1 cellular context compared by ENCODE assay signal in genomic region chr16:87382023-87382785, GRCh38.
TF ChIP-seq lines count a peak whose summit lies in the region.

No MANE protein-coding gene starts in this region.

TF ChIP-seq in HepG2, 621 proteins besides CTCF, POLR2A, EP300 and RAD21 (continued from another document and continues in another):
- TF ChIP-seq, protein P1, sequence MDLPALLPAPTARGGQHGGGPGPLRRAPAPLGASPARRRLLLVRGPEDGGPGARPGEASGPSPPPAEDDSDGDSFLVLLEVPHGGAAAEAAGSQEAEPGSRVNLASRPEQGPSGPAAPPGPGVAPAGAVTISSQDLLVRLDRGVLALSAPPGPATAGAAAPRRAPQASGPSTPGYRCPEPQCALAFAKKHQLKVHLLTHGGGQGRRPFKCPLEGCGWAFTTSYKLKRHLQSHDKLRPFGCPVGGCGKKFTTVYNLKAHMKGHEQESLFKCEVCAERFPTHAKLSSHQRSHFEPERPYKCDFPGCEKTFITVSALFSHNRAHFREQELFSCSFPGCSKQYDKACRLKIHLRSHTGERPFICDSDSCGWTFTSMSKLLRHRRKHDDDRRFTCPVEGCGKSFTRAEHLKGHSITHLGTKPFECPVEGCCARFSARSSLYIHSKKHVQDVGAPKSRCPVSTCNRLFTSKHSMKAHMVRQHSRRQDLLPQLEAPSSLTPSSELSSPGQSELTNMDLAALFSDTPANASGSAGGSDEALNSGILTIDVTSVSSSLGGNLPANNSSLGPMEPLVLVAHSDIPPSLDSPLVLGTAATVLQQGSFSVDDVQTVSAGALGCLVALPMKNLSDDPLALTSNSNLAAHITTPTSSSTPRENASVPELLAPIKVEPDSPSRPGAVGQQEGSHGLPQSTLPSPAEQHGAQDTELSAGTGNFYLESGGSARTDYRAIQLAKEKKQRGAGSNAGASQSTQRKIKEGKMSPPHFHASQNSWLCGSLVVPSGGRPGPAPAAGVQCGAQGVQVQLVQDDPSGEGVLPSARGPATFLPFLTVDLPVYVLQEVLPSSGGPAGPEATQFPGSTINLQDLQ (CRISPR knock-in tag; IDR thresholded peaks at IDR 0.05): no peak
- peak; percentile 70 for TF ChIP-seq ZNF781 (CRISPR knock-in tag; IDR thresholded peaks at IDR 0.05; ENCODE audit: borderline replicate concordance, not compliant biosample characterization)
- no peak; the same call in 1 of the 2 replicates for TF ChIP-seq ZNF816 (CRISPR knock-in tag; IDR thresholded peaks at IDR 0.05; ENCODE audit: borderline replicate concordance)
- no peak for TF ChIP-seq NPAS2 (CRISPR knock-in tag; IDR thresholded peaks at IDR 0.05; ENCODE audit: borderline replicate concordance)
- peak; percentile 69 for TF ChIP-seq IRF2 (CRISPR knock-in tag; IDR thresholded peaks at IDR 0.05)
- no peak for TF ChIP-seq ZSCAN30 (CRISPR knock-in tag; IDR thresholded peaks at IDR 0.05)
- TF ChIP-seq, protein P2, sequence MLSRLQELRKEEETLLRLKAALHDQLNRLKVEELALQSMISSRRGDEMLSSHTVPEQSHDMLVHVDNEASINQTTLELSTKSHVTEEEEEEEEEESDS (CRISPR knock-in tag; IDR thresholded peaks at IDR 0.05; ENCODE audit: borderline replicate concordance): 0 out of 2 replicates have a peak, but pooled peaks have one; percentile 79
- TF ChIP-seq ZNF337 (CRISPR knock-in tag; IDR thresholded peaks at IDR 0.05; ENCODE audit: borderline replicate concordance, low read depth): 0 out of 2 replicates have a peak, but pooled peaks have one; percentile 39
- peak; percentile 33; the same call in 1 of the 2 replicates for TF ChIP-seq HNRNPUL1 (IDR thresholded peaks at IDR 0.05; ENCODE audit: low read depth, low read length)
- no peak for TF ChIP-seq E2F5 (CRISPR knock-in tag; conservative IDR thresholded peaks at IDR 0.05)
- no peak; the same call in 1 of the 2 replicates for TF ChIP-seq NR0B2 (CRISPR knock-in tag; IDR thresholded peaks at IDR 0.05)
- no peak for TF ChIP-seq SCMH1 (CRISPR knock-in tag; IDR thresholded peaks at IDR 0.05; ENCODE audit: borderline replicate concordance)
- no peak for TF ChIP-seq NR3C1 (CRISPR knock-in tag; IDR thresholded peaks at IDR 0.05)
- no peak for TF ChIP-seq ZC3H4 (CRISPR knock-in tag; IDR thresholded peaks at IDR 0.05; ENCODE audit: borderline replicate concordance)
- no peak for TF ChIP-seq ELF1 (CRISPR knock-in tag; IDR thresholded peaks at IDR 0.05)
- TF ChIP-seq ZNF256 (CRISPR knock-in tag; conservative IDR thresholded peaks at IDR 0.05): no peak
- TF ChIP-seq IKZF1 (IDR thresholded peaks at IDR 0.05): no peak
- TF ChIP-seq ZNF691 (CRISPR knock-in tag; IDR thresholded peaks at IDR 0.05; ENCODE audit: borderline replicate concordance, low read depth): 0 out of 2 replicates have a peak, but pooled peaks have one; percentile 29
- TF ChIP-seq EEA1 (CRISPR knock-in tag; IDR thresholded peaks at IDR 0.05; ENCODE audit: borderline replicate concordance): no peak
- no peak for TF ChIP-seq NR1H2 (CRISPR knock-in tag; IDR thresholded peaks at IDR 0.05; ENCODE audit: borderline replicate concordance, low read depth)
- no peak for TF ChIP-seq ARNT (IDR thresholded peaks at IDR 0.05)
- 0 out of 2 replicates have a peak, but pooled peaks have one; percentile 60 for TF ChIP-seq ZFP62 (CRISPR knock-in tag; IDR thresholded peaks at IDR 0.05)
- TF ChIP-seq ZNF674 (CRISPR knock-in tag; IDR thresholded peaks at IDR 0.05; ENCODE audit: low read depth): no peak
- TF ChIP-seq RXRA (CRISPR knock-in tag; IDR thresholded peaks at IDR 0.05): peak; percentile 94; the same call in 1 of the 2 replicates
- TF ChIP-seq ZNF24 (IDR thresholded peaks at IDR 0.05): peak; percentile 58; the same call in 1 of the 2 replicates
- TF ChIP-seq SAFB2 (CRISPR knock-in tag; IDR thresholded peaks at IDR 0.05; ENCODE audit: borderline replicate concordance, low read depth): no peak
- no peak for TF ChIP-seq ATF5 (CRISPR knock-in tag; IDR thresholded peaks at IDR 0.05; ENCODE audit: low read depth)
- TF ChIP-seq ISX (CRISPR knock-in tag; conservative IDR thresholded peaks at IDR 0.05): no peak
- TF ChIP-seq ZNF777 (CRISPR knock-in tag; IDR thresholded peaks at IDR 0.05): no peak
- no peak for TF ChIP-seq SMARCE1 (IDR thresholded peaks at IDR 0.05; ENCODE audit: borderline replicate concordance)
- peak; percentile 85; the same call in 1 of the 2 replicates for TF ChIP-seq RELA (CRISPR knock-in tag; IDR thresholded peaks at IDR 0.05)
- peak; percentile 99 for TF ChIP-seq HMG20A (CRISPR knock-in tag; IDR thresholded peaks at IDR 0.05; ENCODE audit: borderline replicate concordance)
- TF ChIP-seq CREM (IDR thresholded peaks at IDR 0.05): peak; percentile 99
- no peak for TF ChIP-seq CREM (CRISPR knock-in tag; IDR thresholded peaks at IDR 0.05)
- TF ChIP-seq MED1 (CRISPR knock-in tag; IDR thresholded peaks at IDR 0.05): peak; percentile 96
- peak; percentile 74 for TF ChIP-seq ZNF230 (CRISPR knock-in tag; IDR thresholded peaks at IDR 0.05)
- peak; percentile 32; the same call in 1 of the 2 replicates for TF ChIP-seq ZNF629 (CRISPR knock-in tag; conservative IDR thresholded peaks at IDR 0.05)
- TF ChIP-seq, protein P3, sequence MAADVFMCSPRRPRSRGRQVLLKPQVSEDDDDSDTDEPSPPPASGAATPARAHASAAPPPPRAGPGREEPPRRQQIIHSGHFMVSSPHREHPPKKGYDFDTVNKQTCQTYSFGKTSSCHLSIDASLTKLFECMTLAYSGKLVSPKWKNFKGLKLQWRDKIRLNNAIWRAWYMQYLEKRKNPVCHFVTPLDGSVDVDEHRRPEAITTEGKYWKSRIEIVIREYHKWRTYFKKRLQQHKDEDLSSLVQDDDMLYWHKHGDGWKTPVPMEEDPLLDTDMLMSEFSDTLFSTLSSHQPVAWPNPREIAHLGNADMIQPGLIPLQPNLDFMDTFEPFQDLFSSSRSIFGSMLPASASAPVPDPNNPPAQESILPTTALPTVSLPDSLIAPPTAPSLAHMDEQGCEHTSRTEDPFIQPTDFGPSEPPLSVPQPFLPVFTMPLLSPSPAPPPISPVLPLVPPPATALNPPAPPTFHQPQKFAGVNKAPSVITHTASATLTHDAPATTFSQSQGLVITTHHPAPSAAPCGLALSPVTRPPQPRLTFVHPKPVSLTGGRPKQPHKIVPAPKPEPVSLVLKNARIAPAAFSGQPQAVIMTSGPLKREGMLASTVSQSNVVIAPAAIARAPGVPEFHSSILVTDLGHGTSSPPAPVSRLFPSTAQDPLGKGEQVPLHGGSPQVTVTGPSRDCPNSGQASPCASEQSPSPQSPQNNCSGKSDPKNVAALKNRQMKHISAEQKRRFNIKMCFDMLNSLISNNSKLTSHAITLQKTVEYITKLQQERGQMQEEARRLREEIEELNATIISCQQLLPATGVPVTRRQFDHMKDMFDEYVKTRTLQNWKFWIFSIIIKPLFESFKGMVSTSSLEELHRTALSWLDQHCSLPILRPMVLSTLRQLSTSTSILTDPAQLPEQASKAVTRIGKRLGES (CRISPR knock-in tag; IDR thresholded peaks at IDR 0.05; ENCODE audit: borderline replicate concordance): peak; percentile 47; the same call in 1 of the 2 replicates
- TF ChIP-seq XRCC5 (optimal IDR thresholded peaks at IDR 0.05; ENCODE audit: low read length): peak; percentile 51
- peak; percentile 100 for TF ChIP-seq PAXIP1 (CRISPR knock-in tag; conservative IDR thresholded peaks at IDR 0.05)
- peak; percentile 94; the same call in 1 of the 2 replicates for TF ChIP-seq KDM6A (CRISPR knock-in tag; IDR thresholded peaks at IDR 0.05; ENCODE audit: low read depth)
- no peak for TF ChIP-seq ZBTB39 (CRISPR knock-in tag; IDR thresholded peaks at IDR 0.05)
- no peak; the same call in 1 of the 2 replicates for TF ChIP-seq HCFC1 (IDR thresholded peaks at IDR 0.05; ENCODE audit: low read depth, low read length)
- no peak for TF ChIP-seq NCOA5 (CRISPR knock-in tag; IDR thresholded peaks at IDR 0.05)
- TF ChIP-seq MATR3 (CRISPR knock-in tag; IDR thresholded peaks at IDR 0.05): no peak
- 0 out of 2 replicates have a peak, but pooled peaks have one; percentile 13 for TF ChIP-seq MTF1 (CRISPR knock-in tag; IDR thresholded peaks at IDR 0.05)
- TF ChIP-seq ZBTB33 (CRISPR knock-in tag; IDR thresholded peaks at IDR 0.05): peak; percentile 40; the same call in 1 of the 2 replicates
- TF ChIP-seq ZSCAN21 (CRISPR knock-in tag; IDR thresholded peaks at IDR 0.05; ENCODE audit: borderline replicate concordance): peak; percentile 60; the same call in 1 of the 2 replicates
- TF ChIP-seq ZNF788 (CRISPR knock-in tag; IDR thresholded peaks at IDR 0.05; ENCODE audit: borderline replicate concordance): peak; percentile 75; the same call in 1 of the 2 replicates
- no peak for TF ChIP-seq FOSL1 (CRISPR knock-in tag; IDR thresholded peaks at IDR 0.05; ENCODE audit: borderline replicate concordance)
- no peak for TF ChIP-seq DDIT3 (CRISPR knock-in tag; IDR thresholded peaks at IDR 0.05)
- TF ChIP-seq TBL1XR1 (IDR thresholded peaks at IDR 0.05; ENCODE audit: borderline replicate concordance, low read length, partially characterized antibody): peak; percentile 90
